ENCODE assay signal across 1 cellular context in genomic region chr14:94769413-94770250, GRCh38.
TF ChIP-seq lines count a peak whose summit lies in the region.

GSC (minus strand) TSS chr14:94770113; CDS start chr14:94770015, 98 bp downstream.

TF ChIP-seq in H1, 55 proteins besides CTCF, POLR2A, EP300 and RAD21 (continued from another document):
- TF ChIP-seq SUZ12 (IDR thresholded peaks at IDR 0.05; ENCODE audit: low read length) (peak; percentile 79), E2F6 (IDR thresholded peaks at IDR 0.05) (peak; percentile 59), RBBP5 (IDR thresholded peaks at IDR 0.05; ENCODE audit: borderline replicate concordance, low read depth, low read length) (no peak; the same call in 1 of the 2 replicates), TBP (IDR thresholded peaks at IDR 0.05; ENCODE audit: low read depth, low read length) (peak; percentile 34; the same call in 1 of the 2 replicates), KDM4A (IDR thresholded peaks at IDR 0.05; ENCODE audit: low read depth, low read length, severe bottlenecking) (peak; percentile 60), SIN3A (conservative IDR thresholded peaks at IDR 0.05 in 1 of 2, IDR thresholded peaks at IDR 0.05 in 1 of 2; ENCODE audit: low read depth in 1 of 2, low read length in 2 of 2) (0 out of 4 replicates have a peak, but pooled peaks of 1 of the 2 experiments have one; percentile 17), EZH2 (IDR thresholded peaks at IDR 0.05; ENCODE audit: low read depth, low read length, severe bottlenecking) (peak; percentile 5), MAX (IDR thresholded peaks at IDR 0.05) (peak; percentile 42; the same call in 1 of the 2 replicates)
